In genomic region chr20:32261644-32262043, GRCh38 we compare ENCODE assay signal across 10 cellular contexts.
"Had no signal": no experiment of that assay in that cellular context is flagged by ENCODE, and none has a peak within 500 bp of the region (broad histone marks: within the 10 kb centered on the region; RNA-seq: fewer than 3 reads in every experiment).

No MANE protein-coding gene starts in this region.

- H3K9me3 Mint-ChIP-seq: H9, HFFc6 had no signal

- H3K4me1 Mint-ChIP-seq: H9 had no signal

- ATAC-seq: HCT116 had no signal

- H3K27ac ChIP-seq: GM23248 had no signal

- H3K4me3 ChIP-seq: GM23248, HAP-1 had no signal

- H3K9me3 ChIP-seq: HAP-1 had no signal

- H3K27ac Mint-ChIP-seq: H9, HFFc6 had no signal

- H3K4me3 Mint-ChIP-seq: H9, HFFc6 had no signal

- H2AFZ ChIP-seq: GM23248 had no signal

- FAIRE-seq: H1, H54 had no signal

- DNase-seq: GM23248, GOT3, H7, H9, HCEC 1CT, HFFc6 had no signal

- H3K9ac ChIP-seq: GM23248 had no signal

- H3K36me3 ChIP-seq: HAP-1 had no signal

- H3K4me1 ChIP-seq: HAP-1 had no signal
